In genomic region chr1:16897653-16898052, GRCh38 we compare ENCODE assay signal across 10 cellular contexts. TPM values are rescaled to one million over a fixed set of nuclear protein-coding genes. Genes with fewer than 3 reads are reported as not detected.
DNase-seq lines count a peak whose midpoint lies in the region; ATAC-seq and TF ChIP-seq lines count a peak whose summit lies in the region.
"Not testable (repeated sequence)": the region's sequence is repeated elsewhere in the genome, so short reads cannot be mapped to it uniquely, and the experiment has no call there.
"Had no signal": no experiment of that assay in that cellular context is flagged by ENCODE, and none has a peak within 500 bp of the region (broad histone marks: within the 10 kb centered on the region; RNA-seq: fewer than 3 reads in every experiment).

No MANE protein-coding gene starts in this region.

- peaks cover 3 to 46% (median 26%) of the 10 kb centered on the region in 4 donors for H3K4me1 Mint-ChIP-seq in CD4-positive, CD25-positive, alpha-beta regulatory T cell
- peaks cover 33% of the 10 kb centered on the region for H3K4me1 Mint-ChIP-seq in HFFc6 (ENCODE audit: low read depth)
- peaks cover 33% of the 10 kb centered on the region for H3K4me1 Mint-ChIP-seq in T-helper 1 cell treated with Interleukin-12 subunit alpha and Interleukin-12 subunit beta and Interleukin-4 antibody, amounts not matched to agents 30 μg/mL and 1 μg/mL, for 36 hours (ENCODE audit: low read depth)
- H3K4me1 Mint-ChIP-seq in activated CD4-positive, alpha-beta memory T cell treated with anti-CD3 and anti-CD28 coated beads for 36 hours (ENCODE audit: low read depth) = peaks cover 40% of the 10 kb centered on the region
- peaks cover 50% of the 10 kb centered on the region for H3K4me1 Mint-ChIP-seq in activated naive CD4-positive, alpha-beta T cell treated with anti-CD3 and anti-CD28 coated beads for 36 hours (ENCODE audit: low read depth)
- H3K4me1 Mint-ChIP-seq in central memory CD8-positive, alpha-beta T cell = peaks cover 37% of the 10 kb centered on the region
- peaks cover 25 to 58% (median 40%) of the 10 kb centered on the region in 4 donors for H3K4me1 Mint-ChIP-seq in naive thymus-derived CD8-positive, alpha-beta T cell
- H3K4me1 Mint-ChIP-seq in stimulated activated naive CD8-positive, alpha-beta T cell treated with anti-CD3 and anti-CD28 coated beads, Interleukin-15, amount 100 ng/mL, for 72 hours = peaks cover 50% of the 10 kb centered on the region

- not testable (repeated sequence) for H3K9me3 Mint-ChIP-seq in CD4-positive, CD25-positive, alpha-beta regulatory T cell; HFFc6; T-helper 1 cell treated with Interleukin-12 subunit alpha and Interleukin-12 subunit beta and Interleukin-4 antibody, amounts not matched to agents 30 μg/mL and 1 μg/mL, for 36 hours; activated CD4-positive, alpha-beta memory T cell treated with anti-CD3 and anti-CD28 coated beads for 36 hours; activated naive CD4-positive, alpha-beta T cell treated with anti-CD3 and anti-CD28 coated beads for 36 hours; central memory CD8-positive, alpha-beta T cell; naive thymus-derived CD8-positive, alpha-beta T cell; stimulated activated naive CD8-positive, alpha-beta T cell treated with anti-CD3 and anti-CD28 coated beads, Interleukin-15, amount 100 ng/mL, for 72 hours

- H3K36me3 ChIP-seq in CD4-positive, CD25-positive, alpha-beta regulatory T cell (ENCODE audit: control insufficient read depth, insufficient read depth, low read length) = not testable (repeated sequence)

- CTCF ChIA-PET in activated CD4-positive, alpha-beta memory T cell treated with anti-CD3 and anti-CD28 coated beads for 36 hours (lab: Charles Lee); activated naive CD4-positive, alpha-beta T cell treated with anti-CD3 and anti-CD28 coated beads for 36 hours (lab: Charles Lee): not testable (repeated sequence)

- not testable (repeated sequence) for DNase-seq in CD4-positive, CD25-positive, alpha-beta regulatory T cell; HFFc6; activated CD4-positive, alpha-beta memory T cell treated with anti-CD3 and anti-CD28 coated beads for 36 hours; activated naive CD4-positive, alpha-beta T cell treated with anti-CD3 and anti-CD28 coated beads for 36 hours; central memory CD8-positive, alpha-beta T cell (ENCODE audit: low spot score in 2 of 2); naive thymus-derived CD8-positive, alpha-beta T cell; stimulated activated naive CD8-positive, alpha-beta T cell treated with anti-CD3 and anti-CD28 coated beads, Interleukin-15, amount 100 ng/mL, for 72 hours

- not testable (repeated sequence) for H3K27me3 ChIP-seq in CD4-positive, CD25-positive, alpha-beta regulatory T cell (ENCODE audit: control insufficient read depth, insufficient read depth, low read length)

- not testable (repeated sequence) for H3K4me3 ChIP-seq in CD4-positive, CD25-positive, alpha-beta regulatory T cell (ENCODE audit: low read depth, low read length)

- not testable (repeated sequence) for TF ChIP-seq CTCF in HFFc6 (IDR thresholded peaks at IDR 0.05)

- not testable (repeated sequence) for H3K27ac ChIP-seq in CD4-positive, CD25-positive, alpha-beta regulatory T cell (ENCODE audit: insufficient read depth, low read length, poor library complexity, severe bottlenecking)

- not testable (repeated sequence) for H3K36me3 Mint-ChIP-seq in CD4-positive, CD25-positive, alpha-beta regulatory T cell; HFFc6 (ENCODE audit: low read depth); T-helper 1 cell treated with Interleukin-12 subunit alpha and Interleukin-12 subunit beta and Interleukin-4 antibody, amounts not matched to agents 30 μg/mL and 1 μg/mL, for 36 hours (ENCODE audit: low read depth); activated CD4-positive, alpha-beta memory T cell treated with anti-CD3 and anti-CD28 coated beads for 36 hours; activated naive CD4-positive, alpha-beta T cell treated with anti-CD3 and anti-CD28 coated beads for 36 hours (ENCODE audit: low read depth); naive thymus-derived CD8-positive, alpha-beta T cell
- H3K36me3 Mint-ChIP-seq in central memory CD8-positive, alpha-beta T cell (ENCODE audit: insufficient read depth) = peaks cover 30% of the 10 kb centered on the region

- peaks cover 15% of the 10 kb centered on the region for H3K4me1 ChIP-seq in CD4-positive, CD25-positive, alpha-beta regulatory T cell (ENCODE audit: control insufficient read depth, insufficient read depth, low read length, poor library complexity, severe bottlenecking)

- peaks cover 19% of the 10 kb centered on the region for H3K27me3 Mint-ChIP-seq in CD4-positive, CD25-positive, alpha-beta regulatory T cell
- peaks cover 22% of the 10 kb centered on the region for H3K27me3 Mint-ChIP-seq in HFFc6 (ENCODE audit: insufficient read depth)
- not testable (repeated sequence) for H3K27me3 Mint-ChIP-seq in T-helper 1 cell treated with Interleukin-12 subunit alpha and Interleukin-12 subunit beta and Interleukin-4 antibody, amounts not matched to agents 30 μg/mL and 1 μg/mL, for 36 hours (ENCODE audit: low read depth); activated CD4-positive, alpha-beta memory T cell treated with anti-CD3 and anti-CD28 coated beads for 36 hours; activated naive CD4-positive, alpha-beta T cell treated with anti-CD3 and anti-CD28 coated beads for 36 hours (ENCODE audit: low read depth); central memory CD8-positive, alpha-beta T cell; naive thymus-derived CD8-positive, alpha-beta T cell; stimulated activated naive CD8-positive, alpha-beta T cell treated with anti-CD3 and anti-CD28 coated beads, Interleukin-15, amount 100 ng/mL, for 72 hours

- intact Hi-C loops in activated CD4-positive, alpha-beta memory T cell treated with anti-CD3 and anti-CD28 coated beads for 36 hours (cut with micrococcal nuclease); activated naive CD4-positive, alpha-beta T cell treated with anti-CD3 and anti-CD28 coated beads for 36 hours (cut with micrococcal nuclease): not testable (repeated sequence)

- not testable (repeated sequence) for H3K9me3 ChIP-seq in CD4-positive, CD25-positive, alpha-beta regulatory T cell (ENCODE audit: control insufficient read depth in 2 of 2, low read length in 2 of 2)

- POLR2A ChIA-PET in activated CD4-positive, alpha-beta memory T cell treated with anti-CD3 and anti-CD28 coated beads for 36 hours (lab: Charles Lee) = not testable (repeated sequence)
- POLR2A ChIA-PET in naive thymus-derived CD8-positive, alpha-beta T cell (lab: Charles Lee) = interaction anchor here (0.7 to 3.2 kb wide), 2 partner anchors 8 to 380 kb away, joined by 3 to 51 read pairs; no protein-coding TSS in a partner anchor

- not testable (repeated sequence) for ATAC-seq in CD4-positive, CD25-positive, alpha-beta regulatory T cell (ENCODE audit: low read depth in 2 of 2); central memory CD8-positive, alpha-beta T cell (replicated peaks; ENCODE audit: extremely low read depth, poor library complexity, severe bottlenecking); naive thymus-derived CD8-positive, alpha-beta T cell; stimulated activated naive CD8-positive, alpha-beta T cell treated with anti-CD3 and anti-CD28 coated beads, Interleukin-15, amount 100 ng/mL, for 72 hours

- peak overlapping the region; percentile 54 to 100 (median 90) for H3K27ac Mint-ChIP-seq in CD4-positive, CD25-positive, alpha-beta regulatory T cell
- peak overlapping the region; percentile 100; the same call in 1 of the 2 replicates for H3K27ac Mint-ChIP-seq in HFFc6
- H3K27ac Mint-ChIP-seq in T-helper 1 cell treated with Interleukin-12 subunit alpha and Interleukin-12 subunit beta and Interleukin-4 antibody, amounts not matched to agents 30 μg/mL and 1 μg/mL, for 36 hours = peak overlapping the region; percentile 87
- H3K27ac Mint-ChIP-seq in activated CD4-positive, alpha-beta memory T cell treated with anti-CD3 and anti-CD28 coated beads for 36 hours = peak overlapping the region; percentile 30
- H3K27ac Mint-ChIP-seq in activated naive CD4-positive, alpha-beta T cell treated with anti-CD3 and anti-CD28 coated beads for 36 hours = peak overlapping the region; percentile 73
- peak overlapping the region; percentile 100 for H3K27ac Mint-ChIP-seq in central memory CD8-positive, alpha-beta T cell (ENCODE audit: low read depth)
- H3K27ac Mint-ChIP-seq in naive thymus-derived CD8-positive, alpha-beta T cell = peak overlapping the region in 8 of 10 donors; percentile 50 to 100 (median 90)
- H3K27ac Mint-ChIP-seq in stimulated activated naive CD8-positive, alpha-beta T cell treated with anti-CD3 and anti-CD28 coated beads, Interleukin-15, amount 100 ng/mL, for 72 hours = peak overlapping the region in 1 of 2 donors; percentile 100

- H3K4me3 Mint-ChIP-seq in CD4-positive, CD25-positive, alpha-beta regulatory T cell = peak overlapping the region; percentile 36 to 91 (median 66)
- peak overlapping the region; percentile 40; the same call in 1 of the 2 replicates for H3K4me3 Mint-ChIP-seq in HFFc6
- H3K4me3 Mint-ChIP-seq in T-helper 1 cell treated with Interleukin-12 subunit alpha and Interleukin-12 subunit beta and Interleukin-4 antibody, amounts not matched to agents 30 μg/mL and 1 μg/mL, for 36 hours = peak overlapping the region; percentile 80
- not testable (repeated sequence) for H3K4me3 Mint-ChIP-seq in activated CD4-positive, alpha-beta memory T cell treated with anti-CD3 and anti-CD28 coated beads for 36 hours; activated naive CD4-positive, alpha-beta T cell treated with anti-CD3 and anti-CD28 coated beads for 36 hours
- peak overlapping the region; percentile 58 for H3K4me3 Mint-ChIP-seq in central memory CD8-positive, alpha-beta T cell
- H3K4me3 Mint-ChIP-seq in naive thymus-derived CD8-positive, alpha-beta T cell = peak overlapping the region in 7 of 10 donors; percentile 56 to 84 (median 76)
- H3K4me3 Mint-ChIP-seq in stimulated activated naive CD8-positive, alpha-beta T cell treated with anti-CD3 and anti-CD28 coated beads, Interleukin-15, amount 100 ng/mL, for 72 hours = peak overlapping the region; percentile 35 to 84

RNA-seq across cellular contexts. Expression of gene RNU1-2, which starts 1.9 kb away (rescaled TPM):
- 3,278 TPM for total RNA-seq in CD4-positive, CD25-positive, alpha-beta regulatory T cell
- 10 to 100 TPM in 1 of 4 donors, not detected in 3; 23.7 TPM for polyA plus RNA-seq in CD4-positive, CD25-positive, alpha-beta regulatory T cell
- 1,000 to 10,000 TPM; 1,191 to 2,394 (median 1,819) TPM for total RNA-seq in HFFc6 (2021; fragmentation: NEBNext Ultra II Directional; extraction: Animal tissue kit (Norgen Biotek cat#: 25700))
- 1,000 to 10,000 TPM; 1,390 to 1,409 TPM for total RNA-seq in activated CD4-positive, alpha-beta memory T cell treated with anti-CD3 and anti-CD28 coated beads for 36 hours
- 1,000 to 10,000 TPM; 1,341 to 1,386 TPM for total RNA-seq in activated naive CD4-positive, alpha-beta T cell treated with anti-CD3 and anti-CD28 coated beads for 36 hours
- 1,000 to 10,000 TPM; 3,449 to 3,916 TPM for total RNA-seq in naive thymus-derived CD8-positive, alpha-beta T cell
- polyA plus RNA-seq in naive thymus-derived CD8-positive, alpha-beta T cell = 10 to 100 TPM in 1 of 3 donors, not detected in 2; 22.6 TPM
- polyA plus RNA-seq: BJ, spleen had no signal

RNA-seq across cellular contexts. Expression of gene CROCC, which starts 24.1 kb away (rescaled TPM):
- total RNA-seq in CD4-positive, CD25-positive, alpha-beta regulatory T cell = 46.1 TPM
- 1 to 10 TPM; 3.9 to 5.2 (median 4.2) TPM for polyA plus RNA-seq in CD4-positive, CD25-positive, alpha-beta regulatory T cell
- total RNA-seq in HFFc6 (2021; fragmentation: NEBNext Ultra II Directional; extraction: Animal tissue kit (Norgen Biotek cat#: 25700)) = 10 to 100 TPM; 10.3 to 14.6 (median 12.5) TPM
- 10 to 100 TPM; 15.9 to 18.7 TPM for total RNA-seq in activated CD4-positive, alpha-beta memory T cell treated with anti-CD3 and anti-CD28 coated beads for 36 hours
- total RNA-seq in activated naive CD4-positive, alpha-beta T cell treated with anti-CD3 and anti-CD28 coated beads for 36 hours = 10 to 100 TPM; 15.5 to 15.7 TPM
- 100 to 1,000 TPM; 117 to 124 TPM for total RNA-seq in naive thymus-derived CD8-positive, alpha-beta T cell
- 1 to 10 TPM; 1.2 to 5.4 (median 1.3) TPM for polyA plus RNA-seq in naive thymus-derived CD8-positive, alpha-beta T cell
